In the genomic region with DNA sequence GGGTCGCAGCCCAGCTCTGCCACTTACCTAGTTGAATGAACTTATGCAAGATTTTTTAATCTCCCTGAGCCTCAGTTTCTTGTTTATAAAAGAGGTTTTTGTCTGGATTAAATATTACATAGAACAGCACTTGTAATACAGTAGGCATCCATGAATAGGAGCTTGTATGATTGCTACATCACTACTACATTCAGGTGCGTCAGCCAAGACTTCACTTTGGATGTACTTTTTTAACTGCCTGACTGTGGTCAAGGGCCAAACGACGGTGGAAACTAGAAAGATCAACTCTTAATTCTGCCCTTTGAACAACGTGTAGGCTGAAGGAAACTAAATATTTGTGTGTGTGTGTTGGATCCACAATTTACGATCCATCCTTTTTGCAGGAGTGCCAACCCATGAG, we compare ENCODE assay signal across 1 cellular context.
TF ChIP-seq lines count a peak whose summit lies in the region.

No MANE protein-coding gene starts in this region.

TF ChIP-seq in IMR-90, 13 proteins besides CTCF, POLR2A, EP300 and RAD21 (continued from another document):
- TF ChIP-seq MAZ (IDR thresholded peaks at IDR 0.05; ENCODE audit: borderline replicate concordance, low read depth, low read length): no peak
- no peak for TF ChIP-seq RCOR1 (IDR thresholded peaks at IDR 0.05; ENCODE audit: insufficient replicate concordance, low read length)
- no peak for TF ChIP-seq BHLHE40 (IDR thresholded peaks at IDR 0.05; ENCODE audit: low read depth, low read length)
- TF ChIP-seq MXI1 (IDR thresholded peaks at IDR 0.05; ENCODE audit: borderline replicate concordance, low read depth, low read length): no peak
- no peak for TF ChIP-seq SMC3 (IDR thresholded peaks at IDR 0.05; ENCODE audit: low read depth, low read length)
- no peak for TF ChIP-seq FOS (IDR thresholded peaks at IDR 0.05; ENCODE audit: low read depth, low read length)
- no peak for TF ChIP-seq CHD1 (IDR thresholded peaks at IDR 0.05; ENCODE audit: low read depth, low read length)
- TF ChIP-seq CEBPB (IDR thresholded peaks at IDR 0.05; ENCODE audit: low read depth, low read length): no peak
- TF ChIP-seq NFE2L2 (IDR thresholded peaks at IDR 0.05; ENCODE audit: low read depth, low read length): no peak
